2 cellular contexts compared by ENCODE assay signal in the genomic region with DNA sequence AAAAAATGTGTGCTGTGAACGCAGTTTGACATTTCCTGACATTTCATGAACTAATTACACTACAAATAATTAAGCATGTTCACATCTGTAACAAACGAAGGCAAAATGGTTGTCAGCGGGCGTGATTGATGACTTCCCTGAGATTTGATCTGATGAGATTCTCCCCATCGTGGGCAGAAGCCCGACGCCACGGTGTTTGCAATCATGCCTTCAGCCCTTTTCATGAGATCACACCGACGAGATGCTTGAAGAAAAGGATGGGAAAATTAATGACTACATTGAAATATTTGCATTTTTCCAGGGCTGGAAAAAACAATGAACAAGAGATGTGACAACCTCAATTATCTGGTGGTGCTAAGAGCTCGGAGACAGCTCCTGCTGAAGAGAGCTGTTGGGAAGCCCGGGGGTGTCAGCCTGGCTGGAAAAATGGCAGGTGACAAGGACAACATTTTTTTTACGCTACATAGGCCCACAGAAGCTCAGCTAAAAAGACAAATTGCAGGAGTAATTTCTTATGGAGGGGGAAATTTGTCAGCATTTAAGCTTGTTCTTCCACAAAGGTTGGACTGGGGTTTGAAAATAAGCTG.
TF ChIP-seq lines count a peak whose summit lies in the region.

No MANE protein-coding gene starts in this region.

TF ChIP-seq in GM23338, 12 proteins besides CTCF, POLR2A, EP300 and RAD21:
- TF ChIP-seq EZH2phosphoT487 (IDR thresholded peaks at IDR 0.05; ENCODE audit: unreplicated experiment), result no peak
- TF ChIP-seq, protein P1, sequence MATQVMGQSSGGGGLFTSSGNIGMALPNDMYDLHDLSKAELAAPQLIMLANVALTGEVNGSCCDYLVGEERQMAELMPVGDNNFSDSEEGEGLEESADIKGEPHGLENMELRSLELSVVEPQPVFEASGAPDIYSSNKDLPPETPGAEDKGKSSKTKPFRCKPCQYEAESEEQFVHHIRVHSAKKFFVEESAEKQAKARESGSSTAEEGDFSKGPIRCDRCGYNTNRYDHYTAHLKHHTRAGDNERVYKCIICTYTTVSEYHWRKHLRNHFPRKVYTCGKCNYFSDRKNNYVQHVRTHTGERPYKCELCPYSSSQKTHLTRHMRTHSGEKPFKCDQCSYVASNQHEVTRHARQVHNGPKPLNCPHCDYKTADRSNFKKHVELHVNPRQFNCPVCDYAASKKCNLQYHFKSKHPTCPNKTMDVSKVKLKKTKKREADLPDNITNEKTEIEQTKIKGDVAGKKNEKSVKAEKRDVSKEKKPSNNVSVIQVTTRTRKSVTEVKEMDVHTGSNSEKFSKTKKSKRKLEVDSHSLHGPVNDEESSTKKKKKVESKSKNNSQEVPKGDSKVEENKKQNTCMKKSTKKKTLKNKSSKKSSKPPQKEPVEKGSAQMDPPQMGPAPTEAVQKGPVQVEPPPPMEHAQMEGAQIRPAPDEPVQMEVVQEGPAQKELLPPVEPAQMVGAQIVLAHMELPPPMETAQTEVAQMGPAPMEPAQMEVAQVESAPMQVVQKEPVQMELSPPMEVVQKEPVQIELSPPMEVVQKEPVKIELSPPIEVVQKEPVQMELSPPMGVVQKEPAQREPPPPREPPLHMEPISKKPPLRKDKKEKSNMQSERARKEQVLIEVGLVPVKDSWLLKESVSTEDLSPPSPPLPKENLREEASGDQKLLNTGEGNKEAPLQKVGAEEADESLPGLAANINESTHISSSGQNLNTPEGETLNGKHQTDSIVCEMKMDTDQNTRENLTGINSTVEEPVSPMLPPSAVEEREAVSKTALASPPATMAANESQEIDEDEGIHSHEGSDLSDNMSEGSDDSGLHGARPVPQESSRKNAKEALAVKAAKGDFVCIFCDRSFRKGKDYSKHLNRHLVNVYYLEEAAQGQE (IDR thresholded peaks at IDR 0.05; ENCODE audit: unreplicated experiment), result no peak
- TF ChIP-seq, protein P2, sequence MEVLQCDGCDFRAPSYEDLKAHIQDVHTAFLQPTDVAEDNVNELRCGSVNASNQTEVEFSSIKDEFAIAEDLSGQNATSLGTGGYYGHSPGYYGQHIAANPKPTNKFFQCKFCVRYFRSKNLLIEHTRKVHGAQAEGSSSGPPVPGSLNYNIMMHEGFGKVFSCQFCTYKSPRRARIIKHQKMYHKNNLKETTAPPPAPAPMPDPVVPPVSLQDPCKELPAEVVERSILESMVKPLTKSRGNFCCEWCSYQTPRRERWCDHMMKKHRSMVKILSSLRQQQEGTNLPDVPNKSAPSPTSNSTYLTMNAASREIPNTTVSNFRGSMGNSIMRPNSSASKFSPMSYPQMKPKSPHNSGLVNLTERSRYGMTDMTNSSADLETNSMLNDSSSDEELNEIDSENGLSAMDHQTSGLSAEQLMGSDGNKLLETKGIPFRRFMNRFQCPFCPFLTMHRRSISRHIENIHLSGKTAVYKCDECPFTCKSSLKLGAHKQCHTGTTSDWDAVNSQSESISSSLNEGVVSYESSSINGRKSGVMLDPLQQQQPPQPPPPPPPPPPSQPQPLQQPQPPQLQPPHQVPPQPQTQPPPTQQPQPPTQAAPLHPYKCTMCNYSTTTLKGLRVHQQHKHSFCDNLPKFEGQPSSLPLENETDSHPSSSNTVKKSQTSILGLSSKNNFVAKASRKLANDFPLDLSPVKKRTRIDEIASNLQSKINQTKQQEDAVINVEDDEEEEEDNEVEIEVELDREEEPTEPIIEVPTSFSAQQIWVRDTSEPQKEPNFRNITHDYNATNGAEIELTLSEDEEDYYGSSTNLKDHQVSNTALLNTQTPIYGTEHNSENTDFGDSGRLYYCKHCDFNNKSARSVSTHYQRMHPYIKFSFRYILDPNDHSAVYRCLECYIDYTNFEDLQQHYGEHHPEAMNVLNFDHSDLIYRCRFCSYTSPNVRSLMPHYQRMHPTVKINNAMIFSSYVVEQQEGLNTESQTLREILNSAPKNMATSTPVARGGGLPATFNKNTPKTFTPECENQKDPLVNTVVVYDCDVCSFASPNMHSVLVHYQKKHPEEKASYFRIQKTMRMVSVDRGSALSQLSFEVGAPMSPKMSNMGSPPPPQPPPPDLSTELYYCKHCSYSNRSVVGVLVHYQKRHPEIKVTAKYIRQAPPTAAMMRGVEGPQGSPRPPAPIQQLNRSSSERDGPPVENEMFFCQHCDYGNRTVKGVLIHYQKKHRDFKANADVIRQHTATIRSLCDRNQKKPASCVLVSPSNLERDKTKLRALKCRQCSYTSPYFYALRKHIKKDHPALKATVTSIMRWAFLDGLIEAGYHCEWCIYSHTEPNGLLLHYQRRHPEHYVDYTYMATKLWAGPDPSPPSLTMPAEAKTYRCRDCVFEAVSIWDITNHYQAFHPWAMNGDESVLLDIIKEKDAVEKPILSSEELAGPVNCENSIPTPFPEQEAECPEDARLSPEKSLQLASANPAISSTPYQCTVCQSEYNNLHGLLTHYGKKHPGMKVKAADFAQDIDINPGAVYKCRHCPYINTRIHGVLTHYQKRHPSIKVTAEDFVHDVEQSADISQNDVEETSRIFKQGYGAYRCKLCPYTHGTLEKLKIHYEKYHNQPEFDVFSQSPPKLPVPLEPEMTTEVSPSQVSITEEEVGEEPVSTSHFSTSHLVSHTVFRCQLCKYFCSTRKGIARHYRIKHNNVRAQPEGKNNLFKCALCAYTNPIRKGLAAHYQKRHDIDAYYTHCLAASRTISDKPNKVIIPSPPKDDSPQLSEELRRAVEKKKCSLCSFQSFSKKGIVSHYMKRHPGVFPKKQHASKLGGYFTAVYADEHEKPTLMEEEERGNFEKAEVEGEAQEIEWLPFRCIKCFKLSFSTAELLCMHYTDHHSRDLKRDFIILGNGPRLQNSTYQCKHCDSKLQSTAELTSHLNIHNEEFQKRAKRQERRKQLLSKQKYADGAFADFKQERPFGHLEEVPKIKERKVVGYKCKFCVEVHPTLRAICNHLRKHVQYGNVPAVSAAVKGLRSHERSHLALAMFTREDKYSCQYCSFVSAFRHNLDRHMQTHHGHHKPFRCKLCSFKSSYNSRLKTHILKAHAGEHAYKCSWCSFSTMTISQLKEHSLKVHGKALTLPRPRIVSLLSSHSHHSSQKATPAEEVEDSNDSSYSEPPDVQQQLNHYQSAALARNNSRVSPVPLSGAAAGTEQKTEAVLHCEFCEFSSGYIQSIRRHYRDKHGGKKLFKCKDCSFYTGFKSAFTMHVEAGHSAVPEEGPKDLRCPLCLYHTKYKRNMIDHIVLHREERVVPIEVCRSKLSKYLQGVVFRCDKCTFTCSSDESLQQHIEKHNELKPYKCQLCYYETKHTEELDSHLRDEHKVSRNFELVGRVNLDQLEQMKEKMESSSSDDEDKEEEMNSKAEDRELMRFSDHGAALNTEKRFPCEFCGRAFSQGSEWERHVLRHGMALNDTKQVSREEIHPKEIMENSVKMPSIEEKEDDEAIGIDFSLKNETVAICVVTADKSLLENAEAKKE (CRISPR knock-in tag; IDR thresholded peaks at IDR 0.05), result no peak
- TF ChIP-seq, protein P3, sequence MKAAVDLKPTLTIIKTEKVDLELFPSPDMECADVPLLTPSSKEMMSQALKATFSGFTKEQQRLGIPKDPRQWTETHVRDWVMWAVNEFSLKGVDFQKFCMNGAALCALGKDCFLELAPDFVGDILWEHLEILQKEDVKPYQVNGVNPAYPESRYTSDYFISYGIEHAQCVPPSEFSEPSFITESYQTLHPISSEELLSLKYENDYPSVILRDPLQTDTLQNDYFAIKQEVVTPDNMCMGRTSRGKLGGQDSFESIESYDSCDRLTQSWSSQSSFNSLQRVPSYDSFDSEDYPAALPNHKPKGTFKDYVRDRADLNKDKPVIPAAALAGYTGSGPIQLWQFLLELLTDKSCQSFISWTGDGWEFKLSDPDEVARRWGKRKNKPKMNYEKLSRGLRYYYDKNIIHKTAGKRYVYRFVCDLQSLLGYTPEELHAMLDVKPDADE (IDR thresholded peaks at IDR 0.05), result no peak
- TF ChIP-seq NANOG (IDR thresholded peaks at IDR 0.05; ENCODE audit: borderline replicate concordance), result no peak
- no peak for TF ChIP-seq JUNB (IDR thresholded peaks at IDR 0.05; ENCODE audit: unreplicated experiment)
- TF ChIP-seq ZNF114 (CRISPR knock-in tag; IDR thresholded peaks at IDR 0.05), result no peak
- TF ChIP-seq CREB1 (CRISPR knock-in tag; IDR thresholded peaks at IDR 0.05; ENCODE audit: low read depth), result no peak

TF ChIP-seq in H1, 55 proteins besides CTCF, POLR2A, EP300 and RAD21:
- TF ChIP-seq TAF1 (IDR thresholded peaks at IDR 0.05; ENCODE audit: low read depth, low read length) (no peak), KDM4A (IDR thresholded peaks at IDR 0.05; ENCODE audit: low read depth, low read length, severe bottlenecking) (no peak), ASH2L (IDR thresholded peaks at IDR 0.05; ENCODE audit: low read length) (no peak), TBP (IDR thresholded peaks at IDR 0.05; ENCODE audit: low read depth, low read length) (no peak), SP2 (IDR thresholded peaks at IDR 0.05; ENCODE audit: low read length) (no peak), ZNF274 (IDR thresholded peaks at IDR 0.05; ENCODE audit: borderline replicate concordance, extremely low read depth, low read length) (no peak), SIX5 (IDR thresholded peaks at IDR 0.05; ENCODE audit: low read depth, low read length) (no peak), JUND (IDR thresholded peaks at IDR 0.05; ENCODE audit: low read length) (no peak), RNF2 (IDR thresholded peaks at IDR 0.05; ENCODE audit: borderline replicate concordance, low read depth, low read length, missing control alignments, poor library complexity, severe bottlenecking) (no peak), JUN (IDR thresholded peaks at IDR 0.05; ENCODE audit: low read depth, low read length) (no peak), CHD1 (IDR thresholded peaks at IDR 0.05; ENCODE audit: low read depth, low read length) (no peak), GTF2F1 (IDR thresholded peaks at IDR 0.05; ENCODE audit: borderline replicate concordance, low read depth, low read length) (no peak), NRF1 (IDR thresholded peaks at IDR 0.05; ENCODE audit: low read depth, low read length) (no peak), CBX8 (IDR thresholded peaks at IDR 0.05; ENCODE audit: borderline replicate concordance, low read depth, low read length) (no peak), RXRA (IDR thresholded peaks at IDR 0.05; ENCODE audit: insufficient read depth, low read depth, low read length) (no peak), SP4 (IDR thresholded peaks at IDR 0.05; ENCODE audit: low read length) (no peak), HDAC2 (IDR thresholded peaks at IDR 0.05; ENCODE audit: borderline replicate concordance in 1 of 2, low read depth in 2 of 2, low read length in 2 of 2) (no peak)
- TF ChIP-seq, protein P4, sequence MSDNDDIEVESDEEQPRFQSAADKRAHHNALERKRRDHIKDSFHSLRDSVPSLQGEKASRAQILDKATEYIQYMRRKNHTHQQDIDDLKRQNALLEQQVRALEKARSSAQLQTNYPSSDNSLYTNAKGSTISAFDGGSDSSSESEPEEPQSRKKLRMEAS (IDR thresholded peaks at IDR 0.05), result no peak
